ENCODE assay signal across 27 cellular contexts in genomic region chr12:3213171-3213570, GRCh38.
DNase-seq lines count a peak whose midpoint lies in the region; ATAC-seq and TF ChIP-seq lines count a peak whose summit lies in the region.
"Had no signal": no experiment of that assay in that cellular context is flagged by ENCODE, and none has a peak within 500 bp of the region (broad histone marks: within the 10 kb centered on the region; RNA-seq: fewer than 3 reads in every experiment).

No MANE protein-coding gene starts in this region.

- H3K4me3 Mint-ChIP-seq in activated CD8-positive, alpha-beta T cell treated with anti-CD3 and anti-CD28 coated beads, Interleukin-2, amount 10 ng/mL, durations not matched to agents 7 days and 5 days: no peak overlapping the region
- H3K4me3 Mint-ChIP-seq: activated CD4-positive, alpha-beta T cell treated with anti-CD3 and anti-CD28 coated beads, Interleukin-2, amount 10 ng/mL, durations not matched to agents 24 days and 14 days; activated CD8-positive, alpha-beta memory T cell treated with anti-CD3 and anti-CD28 coated beads, Interleukin-2, amount 10 ng/mL, durations not matched to agents 7 days and 5 days; activated T-cell treated with anti-CD3 and anti-CD28 coated beads, Interleukin-2, amount 50 U/mL, for 72 hours; CD4-positive, alpha-beta T cell; stimulated activated naive CD8-positive, alpha-beta T cell treated with anti-CD3 and anti-CD28 coated beads, Interleukin-15, Interleukin-2, amounts not matched to agents 100 ng/mL and 50 ng/mL, for 24 hours had no signal

- H3K9me3 ChIP-seq in BLaER1: no peaks in the 10 kb centered on the region
- H3K9me3 ChIP-seq in right atrium auricular region: no peaks in the 10 kb centered on the region
- no peaks in the 10 kb centered on the region for H3K9me3 ChIP-seq in esophagus squamous epithelium
- H3K9me3 ChIP-seq: thoracic aorta, vagina had no signal

- intact Hi-C loops in sciatic nerve (cut with DNase I) (no loop called here), esophagus squamous epithelium (cut with DNase I) (no loop called here)

- TF ChIP-seq POLR2A in esophagus squamous epithelium (IDR thresholded peaks at IDR 0.05): no peak

- H3K27ac ChIP-seq in BLaER1: no peak overlapping the region
- H3K27ac ChIP-seq in right atrium auricular region: peak overlapping the region; percentile 92 to 95
- no peak overlapping the region for H3K27ac ChIP-seq in esophagus squamous epithelium
- H3K27ac ChIP-seq: epithelial cell of prostate, thoracic aorta, vagina had no signal

- no peaks in the 10 kb centered on the region for H3K9me3 Mint-ChIP-seq in activated CD8-positive, alpha-beta T cell treated with anti-CD3 and anti-CD28 coated beads, Interleukin-2, amount 10 ng/mL, durations not matched to agents 7 days and 5 days (ENCODE audit: insufficient read depth)
- H3K9me3 Mint-ChIP-seq: activated CD4-positive, alpha-beta T cell treated with anti-CD3 and anti-CD28 coated beads, Interleukin-2, amount 10 ng/mL, durations not matched to agents 24 days and 14 days; activated T-cell treated with anti-CD3 and anti-CD28 coated beads, Interleukin-2, amount 50 U/mL, for 72 hours; CD4-positive, alpha-beta T cell; stimulated activated naive CD8-positive, alpha-beta T cell treated with anti-CD3 and anti-CD28 coated beads, Interleukin-15, Interleukin-2, amounts not matched to agents 100 ng/mL and 50 ng/mL, for 24 hours had no signal

- DNase-seq in NCI-H2171 treated with DMSO at 0.1 percent for 48 hours (lab: John Stamatoyannopoulos, UW): peak; percentile 94
- peak; percentile 73 to 80 for DNase-seq in cerebellar nuclear complex (lab: John Stamatoyannopoulos, UW)
- DNase-seq in right atrium auricular region (ENCODE audit: low spot score): no peak
- DNase-seq in activated CD8-positive, alpha-beta T cell treated with anti-CD3 and anti-CD28 coated beads, Interleukin-2, amount 10 ng/mL, durations not matched to agents 7 days and 5 days: no peak
- no peak for DNase-seq in sciatic nerve (ENCODE audit: low spot score)
- DNase-seq in esophagus squamous epithelium (lab: John Stamatoyannopoulos, UW): no peak
- DNase-seq: activated CD4-positive, alpha-beta T cell treated with anti-CD3 and anti-CD28 coated beads, Interleukin-2, amount 10 ng/mL, durations not matched to agents 24 days and 14 days; activated CD8-positive, alpha-beta memory T cell treated with anti-CD3 and anti-CD28 coated beads, Interleukin-2, amount 10 ng/mL, durations not matched to agents 7 days and 5 days; activated naive CD4-positive, alpha-beta T cell; activated T-cell treated with anti-CD3 and anti-CD28 coated beads, Interleukin-2, amount 50 U/mL, for 72 hours; CD4-positive, alpha-beta T cell; effector CD4-positive, alpha-beta T cell; H7; left colon; mesendoderm; NCI-H1105 treated with DMSO at 0.1 percent for 48 hours; NCI-H2029 treated with DMSO at 0.1 percent for 48 hours; NCI-H226; OCI-M1; SHP77 had no signal

- H3K4me2 ChIP-seq in BLaER1: peak overlapping the region; percentile 97

- no peak for ATAC-seq in activated CD8-positive, alpha-beta T cell treated with anti-CD3 and anti-CD28 coated beads, Interleukin-2, amount 10 ng/mL, durations not matched to agents 7 days and 5 days
- no peak for ATAC-seq in sciatic nerve
- no peak for ATAC-seq in HG03521 (IDR thresholded peaks at IDR 0.05; ENCODE audit: unreplicated experiment)
- ATAC-seq: activated CD8-positive, alpha-beta memory T cell treated with anti-CD3 and anti-CD28 coated beads, Interleukin-2, amount 10 ng/mL, durations not matched to agents 7 days and 5 days; activated T-cell treated with anti-CD3 and anti-CD28 coated beads, Interleukin-2, amount 50 U/mL, for 72 hours; left colon had no signal

- peaks cover 4% of the 10 kb centered on the region for H3K27me3 Mint-ChIP-seq in activated CD8-positive, alpha-beta T cell treated with anti-CD3 and anti-CD28 coated beads, Interleukin-2, amount 10 ng/mL, durations not matched to agents 7 days and 5 days (ENCODE audit: low read depth)
- H3K27me3 Mint-ChIP-seq: activated CD4-positive, alpha-beta T cell treated with anti-CD3 and anti-CD28 coated beads, Interleukin-2, amount 10 ng/mL, durations not matched to agents 24 days and 14 days; CD4-positive, alpha-beta T cell; stimulated activated naive CD8-positive, alpha-beta T cell treated with anti-CD3 and anti-CD28 coated beads, Interleukin-15, Interleukin-2, amounts not matched to agents 100 ng/mL and 50 ng/mL, for 24 hours had no signal

- no peaks in the 10 kb centered on the region for H3K4me1 Mint-ChIP-seq in activated CD8-positive, alpha-beta T cell treated with anti-CD3 and anti-CD28 coated beads, Interleukin-2, amount 10 ng/mL, durations not matched to agents 7 days and 5 days (ENCODE audit: low read depth)
- H3K4me1 Mint-ChIP-seq: activated CD4-positive, alpha-beta T cell treated with anti-CD3 and anti-CD28 coated beads, Interleukin-2, amount 10 ng/mL, durations not matched to agents 24 days and 14 days; activated CD8-positive, alpha-beta memory T cell treated with anti-CD3 and anti-CD28 coated beads, Interleukin-2, amount 10 ng/mL, durations not matched to agents 7 days and 5 days had no signal

- H4K20me1 ChIP-seq in BLaER1: no peaks in the 10 kb centered on the region

- POLR2A ChIA-PET in activated CD8-positive, alpha-beta T cell treated with anti-CD3 and anti-CD28 coated beads, Interleukin-2, amount 10 ng/mL, durations not matched to agents 7 days and 5 days (lab: Charles Lee): no interaction called here

- H3K27me3 ChIP-seq in BLaER1: no peaks in the 10 kb centered on the region
- no peaks in the 10 kb centered on the region for H3K27me3 ChIP-seq in right atrium auricular region
- H3K27me3 ChIP-seq in esophagus squamous epithelium: no peaks in the 10 kb centered on the region
- H3K27me3 ChIP-seq: vagina had no signal

- no peak overlapping the region for H3K4me3 ChIP-seq in BLaER1
- no peak overlapping the region for H3K4me3 ChIP-seq in right atrium auricular region
- no peak overlapping the region for H3K4me3 ChIP-seq in esophagus squamous epithelium
- H3K4me3 ChIP-seq: thoracic aorta, vagina had no signal

- H3K36me3 ChIP-seq in BLaER1: no peaks in the 10 kb centered on the region
- no peaks in the 10 kb centered on the region for H3K36me3 ChIP-seq in right atrium auricular region
- H3K36me3 ChIP-seq in esophagus squamous epithelium: peaks cover 0 to 4% (median 0%) of the 10 kb centered on the region in 3 donors
- H3K36me3 ChIP-seq: thoracic aorta, vagina had no signal

- TF ChIP-seq CTCF in right atrium auricular region (IDR thresholded peaks at IDR 0.05): no peak
- no peak for TF ChIP-seq CTCF in esophagus squamous epithelium (IDR thresholded peaks at IDR 0.05)

- CTCF ChIA-PET in activated CD8-positive, alpha-beta T cell treated with anti-CD3 and anti-CD28 coated beads, Interleukin-2, amount 10 ng/mL, durations not matched to agents 7 days and 5 days (lab: Charles Lee): interaction anchor here (1.1 to 1.2 kb wide), 2 partner anchors 10 to 87 kb away, joined by 3 to 6 read pairs; no protein-coding TSS in a partner anchor

- no peaks in the 10 kb centered on the region for H3K36me3 Mint-ChIP-seq in activated CD8-positive, alpha-beta T cell treated with anti-CD3 and anti-CD28 coated beads, Interleukin-2, amount 10 ng/mL, durations not matched to agents 7 days and 5 days (ENCODE audit: low read depth)
- H3K36me3 Mint-ChIP-seq: activated CD8-positive, alpha-beta memory T cell treated with anti-CD3 and anti-CD28 coated beads, Interleukin-2, amount 10 ng/mL, durations not matched to agents 7 days and 5 days had no signal

- WGBS in esophagus squamous epithelium, 2 donors: 75 to 86% methylated on average over 4 of the region's 8 CpGs

- peaks cover 67% of the 10 kb centered on the region for H3K4me1 ChIP-seq in BLaER1
- H3K4me1 ChIP-seq in right atrium auricular region: peaks cover 0 to 62% of the 10 kb centered on the region in 2 donors
- H3K4me1 ChIP-seq in esophagus squamous epithelium: peaks cover 14 to 40% (median 17%) of the 10 kb centered on the region in 3 donors

- H3K27ac Mint-ChIP-seq in activated CD8-positive, alpha-beta T cell treated with anti-CD3 and anti-CD28 coated beads, Interleukin-2, amount 10 ng/mL, durations not matched to agents 7 days and 5 days: no peak overlapping the region
- H3K27ac Mint-ChIP-seq: activated CD4-positive, alpha-beta T cell treated with anti-CD3 and anti-CD28 coated beads, Interleukin-2, amount 10 ng/mL, durations not matched to agents 24 days and 14 days; activated CD8-positive, alpha-beta memory T cell treated with anti-CD3 and anti-CD28 coated beads, Interleukin-2, amount 10 ng/mL, durations not matched to agents 7 days and 5 days; activated T-cell treated with anti-CD3 and anti-CD28 coated beads, Interleukin-2, amount 50 U/mL, for 72 hours; CD4-positive, alpha-beta T cell; progenitor cell of endocrine pancreas; stimulated activated naive CD8-positive, alpha-beta T cell treated with anti-CD3 and anti-CD28 coated beads, Interleukin-15, Interleukin-2, amounts not matched to agents 100 ng/mL and 50 ng/mL, for 24 hours had no signal

- H3K9ac ChIP-seq in BLaER1: no peak overlapping the region

Comparison
In these comparisons a context has a peak if more than half of its experiments do, and no peak if none do; other contexts are left out.
1. H3K27ac ChIP-seq: peak in right atrium auricular region (2 of 2); none in BLaER1 (single experiment) and esophagus squamous epithelium (0 of 4).
2. DNase-seq: peak in NCI-H2171 treated with DMSO at 0.1 percent for 48 hours (single experiment) and cerebellar nuclear complex (2 of 2); none in right atrium auricular region (single experiment), activated CD8-positive, alpha-beta T cell treated with anti-CD3 and anti-CD28 coated beads, Interleukin-2, amount 10 ng/mL, durations not matched to agents 7 days and 5 days (single experiment), sciatic nerve (single experiment) and esophagus squamous epithelium (single experiment).